ENCODE assay signal across 22 cellular contexts in genomic region chr14:70315942-70316341, GRCh38.
"Had no signal": no experiment of that assay in that cellular context is flagged by ENCODE, and none has a peak within 500 bp of the region (broad histone marks: within the 10 kb centered on the region; RNA-seq: fewer than 3 reads in every experiment).

No MANE protein-coding gene starts in this region.

- H3K4me3 ChIP-seq: gastroesophageal sphincter, pancreas, prostate gland, spleen, tibial nerve had no signal

- H3K4me1 ChIP-seq: gastroesophageal sphincter, prostate gland, spleen, tibial nerve had no signal

- FAIRE-seq: kidney, pancreas had no signal

- ATAC-seq: activated CD4-positive, CD25-positive, alpha-beta regulatory T cell treated with anti-CD3 and anti-CD28 coated beads, Interleukin-2, amount 50 U/mL, for 24 hours; gastroesophageal sphincter; left colon; naive thymus-derived CD8-positive, alpha-beta T cell; pancreas had no signal

- H3K36me3 ChIP-seq: gastroesophageal sphincter, pancreas, prostate gland, spleen, tibial nerve, WERI-Rb-1 had no signal

- DNase-seq: activated CD4-positive, alpha-beta T cell treated with anti-CD3 and anti-CD28 coated beads for 48 hours; activated CD4-positive, alpha-beta T cell treated with anti-CD3 and anti-CD28 coated beads, Interleukin-2, amount 50 U/mL, for 48 hours; activated CD8-positive, alpha-beta memory T cell treated with anti-CD3 and anti-CD28 coated beads for 24 hours; activated effector memory CD4-positive, alpha-beta T cell treated with Interleukin-2 at 50 U/mL for 16 hours; activated naive CD4-positive, alpha-beta T cell treated with Interleukin-2 at 50 U/mL for 16 hours; anterior cingulate cortex; hippocampal formation; kidney; left colon; midbrain; naive thymus-derived CD8-positive, alpha-beta T cell; nucleus accumbens; pancreas; spleen; stimulated activated naive CD4-positive, alpha-beta T cell treated with Interleukin-2 at 50 U/mL for 16 hours; SW 1271; T-helper 9 cell; WERI-Rb-1 had no signal

- H3K9me3 ChIP-seq: pancreas, prostate gland had no signal

- H3K27me3 ChIP-seq: pancreas, tibial nerve had no signal

- H3K27ac ChIP-seq: gastroesophageal sphincter, prostate gland, spleen, tibial nerve, WERI-Rb-1 had no signal
